9 cellular contexts compared by ENCODE assay signal in genomic region chr17:81342700-81343070, GRCh38. TPM values are rescaled to one million over a fixed set of nuclear protein-coding genes. Genes with fewer than 3 reads are reported as not detected.
DNase-seq lines count a peak whose midpoint lies in the region; ATAC-seq and TF ChIP-seq lines count a peak whose summit lies in the region.
"Had no signal": no experiment of that assay in that cellular context is flagged by ENCODE, and none has a peak within 500 bp of the region (broad histone marks: within the 10 kb centered on the region; RNA-seq: fewer than 3 reads in every experiment).

No MANE protein-coding gene starts in this region.

- H2AFZ ChIP-seq in PC-3 (ENCODE audit: low read length) (peak overlapping the region; percentile 28), neural progenitor cell (replicated peaks) (no peak overlapping the region)

- peaks cover 4% of the 10 kb centered on the region for H3K27me3 Mint-ChIP-seq in neural progenitor cell (ENCODE audit: insufficient read depth, low read depth)

- H3K9me3 ChIP-seq in AG04450 (ENCODE audit: control insufficient read depth, insufficient read depth, low read length) (no peaks in the 10 kb centered on the region; the same call in 1 of the 2 replicates), PC-3 (ENCODE audit: low read length) (no peaks in the 10 kb centered on the region), neural progenitor cell (ENCODE audit: low read depth) (no peaks in the 10 kb centered on the region)

- POLR2A ChIA-PET in AG04450 (lab: Yijun Ruan, JAX) = interaction anchor here (1.1 kb wide), 1 partner anchor 52 kb away, joined by 6 read pairs; the partner anchor contains the start of gene BAHCC1
- POLR2A ChIA-PET in PC-3 (lab: Charles Lee; ENCODE audit: unreplicated experiment) = interaction anchor here (0.7 kb wide), 1 partner anchor 224 kb away, joined by 3 read pairs; no protein-coding TSS in a partner anchor

- no peak for TF ChIP-seq CTCF in AG04450 (IDR thresholded peaks at IDR 0.05; ENCODE audit: low read depth, low read length)
- TF ChIP-seq CTCF in PC-3 (conservative IDR thresholded peaks at IDR 0.05; ENCODE audit: low read depth, low read length) = no peak
- no peak for TF ChIP-seq CTCF in neural progenitor cell (IDR thresholded peaks at IDR 0.05)

- CTCF ChIA-PET in AG04450 (lab: Charles Lee) = no interaction called here
- CTCF ChIA-PET in PC-3 (lab: Charles Lee) = no interaction called here

- peak overlapping the region; percentile 97 for H3K4me2 ChIP-seq in PC-3 (ENCODE audit: low read length)
- peak overlapping the region; percentile 99 for H3K4me2 ChIP-seq in neural progenitor cell

- peaks cover 10% of the 10 kb centered on the region for H3K36me3 Mint-ChIP-seq in neural progenitor cell
- H3K36me3 Mint-ChIP-seq: activated naive CD8-positive, alpha-beta T cell treated with anti-CD3 and anti-CD28 coated beads, Interleukin-2, amount 10 ng/mL, durations not matched to agents 7 days and 5 days had no signal

- peaks cover 40% of the 10 kb centered on the region for H3K4me1 Mint-ChIP-seq in neural progenitor cell

- H3K9me2 ChIP-seq in PC-3 (replicated peaks; ENCODE audit: low read length) = no peaks in the 10 kb centered on the region

- no peaks in the 10 kb centered on the region for H3K27me3 ChIP-seq in AG04450 (ENCODE audit: control insufficient read depth, insufficient read depth, low read length)
- H3K27me3 ChIP-seq in PC-3 (ENCODE audit: low read length) = no peaks in the 10 kb centered on the region
- peaks cover 45% of the 10 kb centered on the region for H3K27me3 ChIP-seq in neural progenitor cell

- no TSS peak for BruUV-seq in PC-3 (replicated peaks; lab: Mats Ljungman, UMichigan)

- H3K9ac ChIP-seq in PC-3 (ENCODE audit: low read length) (peak overlapping the region; percentile 96), neural progenitor cell (peak overlapping the region; percentile 86)

- H3K27ac Mint-ChIP-seq in neural progenitor cell = peak overlapping the region; percentile 99
- H3K27ac Mint-ChIP-seq: activated naive CD8-positive, alpha-beta T cell treated with anti-CD3 and anti-CD28 coated beads, Interleukin-2, amount 10 ng/mL, durations not matched to agents 7 days and 5 days had no signal

- no peaks in the 10 kb centered on the region for H3K9me3 Mint-ChIP-seq in neural progenitor cell
- H3K9me3 Mint-ChIP-seq: activated naive CD8-positive, alpha-beta T cell treated with anti-CD3 and anti-CD28 coated beads, Interleukin-2, amount 10 ng/mL, durations not matched to agents 7 days and 5 days had no signal

- DNase-seq in AG04450 (ENCODE audit: low read depth, low spot score) (no peak), PC-3 (no peak), epithelial cell of prostate (ENCODE audit: low read depth, low spot score) (no peak), neural progenitor cell (ENCODE audit: low spot score) (peak; percentile 81), NCI-H524 treated with DMSO at 0.1 percent for 48 hours (lab: John Stamatoyannopoulos, UW) (no peak), KG1 (lab: John Stamatoyannopoulos, UW) (no peak), OCI-M1 (lab: John Stamatoyannopoulos, UW) (no peak)
- DNase-seq in stimulated activated CD4-positive, alpha-beta T cell treated with anti-CD3 and anti-CD28 coated beads, Interleukin-4, amount 100 ng/mL, for 4 hours = no peak
- DNase-seq: activated naive CD8-positive, alpha-beta T cell treated with anti-CD3 and anti-CD28 coated beads, Interleukin-2, amount 10 ng/mL, durations not matched to agents 7 days and 5 days had no signal

- intact Hi-C loops in PC-3 (cut with micrococcal nuclease) = no loop called here

- H3K36me3 ChIP-seq in PC-3 (ENCODE audit: low read depth, low read length) = no peaks in the 10 kb centered on the region
- no peaks in the 10 kb centered on the region for H3K36me3 ChIP-seq in neural progenitor cell

- no peaks in the 10 kb centered on the region for H3F3A ChIP-seq in PC-3 (ENCODE audit: low read length, unreplicated experiment)
- peaks cover 74% of the 10 kb centered on the region for H3F3A ChIP-seq in neural progenitor cell (ENCODE audit: low read depth)

- H3K79me2 ChIP-seq in PC-3 (ENCODE audit: low read length) (peaks cover 65% of the 10 kb centered on the region), neural progenitor cell (ENCODE audit: low read depth) (peaks cover 68% of the 10 kb centered on the region)

- H3K4me3 ChIP-seq in AG04450 (ENCODE audit: low read depth, low read length) (peak overlapping the region; percentile 97), PC-3 (ENCODE audit: low read length) (peak overlapping the region; percentile 79), neural progenitor cell (peak overlapping the region; percentile 98)

- H3K4me1 ChIP-seq in PC-3 (ENCODE audit: insufficient read depth, low read length) = peaks cover 44% of the 10 kb centered on the region
- peaks cover 40% of the 10 kb centered on the region for H3K4me1 ChIP-seq in neural progenitor cell

- H3K4me3 Mint-ChIP-seq in neural progenitor cell = peak overlapping the region; percentile 97

- peak overlapping the region; percentile 96 for H3K27ac ChIP-seq in AG04450 (ENCODE audit: low read depth, low read length)
- H3K27ac ChIP-seq in PC-3 (ENCODE audit: low read length) = peak overlapping the region; percentile 86
- peak overlapping the region; percentile 94 for H3K27ac ChIP-seq in epithelial cell of prostate
- H3K27ac ChIP-seq in neural progenitor cell = no peak overlapping the region

- H4K20me1 ChIP-seq in PC-3 (ENCODE audit: low read length) = no peaks in the 10 kb centered on the region
- H4K20me1 ChIP-seq in neural progenitor cell (ENCODE audit: low read depth) = peaks cover 85% of the 10 kb centered on the region

- ATAC-seq in PC-3 = no peak

RNA-seq across cellular contexts. Expression of gene SLC38A10, which starts 47.6 kb away (rescaled TPM):
- 29.3 and 40.8 TPM in 2 replicates for polyA plus RNA-seq in AG04450 (2011; rRNA removed)
- polyA minus RNA-seq in AG04450 (2011; rRNA and poly(A)+ RNA removed) = 50.3 and 59.9 TPM in 2 replicates
- total RNA-seq in PC-3 (2014; rRNA removed) (77.8 and 118 TPM in 2 replicates), neural progenitor cell (ENCODE audit: low replicate concordance) (8.3 and 31.4 TPM in 2 replicates)

RNA-seq across cellular contexts. Expression of gene BAHCC1, which starts 52.6 kb away (rescaled TPM):
- polyA plus RNA-seq in AG04450 (2011; rRNA removed) = 1.3 and 2.5 TPM in 2 replicates
- polyA minus RNA-seq in AG04450 (2011; rRNA and poly(A)+ RNA removed) = 3.3 and 6.3 TPM in 2 replicates
- total RNA-seq in PC-3 (2014; rRNA removed) (9.9 and 16.9 TPM in 2 replicates), neural progenitor cell (ENCODE audit: low replicate concordance) (3.4 and 26.3 TPM in 2 replicates)
